ENCODE assay signal across 14 cellular contexts in the genomic region with DNA sequence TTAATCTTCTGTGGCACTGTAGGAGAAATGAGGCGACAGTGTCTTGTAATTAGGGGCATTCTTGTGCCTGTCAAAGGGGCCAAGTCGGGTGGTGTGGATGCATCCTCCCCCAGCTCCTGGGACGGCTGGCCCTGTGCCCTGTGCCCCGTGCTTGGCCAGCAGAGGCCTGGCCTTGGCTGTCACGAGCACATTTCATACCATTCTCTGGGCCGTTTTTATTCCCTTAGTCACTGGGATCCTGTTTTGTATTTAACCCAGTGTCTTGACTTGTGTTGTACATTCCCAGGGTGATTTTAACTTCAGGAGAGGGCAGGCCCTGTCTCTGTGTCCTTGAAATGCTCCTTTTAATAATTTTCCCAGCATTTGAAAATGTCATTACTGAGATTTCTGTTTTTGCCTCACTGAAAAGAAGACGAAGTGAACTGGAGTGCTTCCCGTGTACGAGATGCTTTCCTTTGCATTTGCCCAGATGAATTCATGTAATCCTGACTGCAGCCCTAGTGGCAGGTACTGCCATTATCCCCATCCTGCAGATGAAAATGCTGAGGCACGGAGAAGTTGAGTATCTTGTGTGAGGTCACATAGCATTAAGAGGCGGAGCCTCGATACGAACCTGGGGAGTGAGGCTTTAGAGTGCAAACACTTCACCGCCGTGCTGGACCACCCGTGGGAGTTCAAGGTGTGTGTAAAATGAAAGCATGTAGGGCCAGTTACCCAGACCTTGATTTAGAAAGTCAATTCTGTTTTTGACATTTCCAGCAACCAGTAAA. TPM values are rescaled to one million over a fixed set of nuclear protein-coding genes. Genes with fewer than 3 reads are reported as not detected.
DNase-seq lines count a peak whose midpoint lies in the region; ATAC-seq, FAIRE-seq and TF ChIP-seq lines count a peak whose summit lies in the region.
"Had no signal": no experiment of that assay in that cellular context is flagged by ENCODE, and none has a peak within 500 bp of the region (broad histone marks: within the 10 kb centered on the region; RNA-seq: fewer than 3 reads in every experiment).

No MANE protein-coding gene starts in this region.

- peak; percentile 89 for DNase-seq in AG20443 (ENCODE audit: low spot score)
- DNase-seq in astrocyte of the spinal cord (ENCODE audit: low read depth, low spot score): peak; percentile 62
- DNase-seq in right cardiac atrium: peak; percentile 63 to 87 (median 83)
- DNase-seq in renal cortical epithelial cell (ENCODE audit: low read depth): peak; percentile 71
- DNase-seq in GM19238 (ENCODE audit: insufficient read length, low spot score): no peak
- DNase-seq in NCI-H2081 treated with DMSO at 0.1 percent for 48 hours (lab: John Stamatoyannopoulos, UW): no peak
- no peak for DNase-seq in H54 (ENCODE audit: insufficient read length, low spot score)
- DNase-seq: activated gamma-delta T cell; CD4-positive, alpha-beta T cell; naive B cell; NCI-H1092 treated with DMSO at 0.1 percent for 48 hours had no signal

- no peaks in the 10 kb centered on the region for H3K27me3 ChIP-seq in right cardiac atrium (ENCODE audit: control insufficient read depth, insufficient read depth)

- 55% methylated on average over 16 of the region's 16 CpGs for WGBS in right cardiac atrium

- in situ Hi-C loops in astrocyte of the spinal cord (cut with HindIII; ENCODE audit: low sequenced_read_pairs): no loop called here

- H3K4me3 ChIP-seq in astrocyte of the spinal cord (ENCODE audit: low read depth, low read length) (no peak overlapping the region), right cardiac atrium (ENCODE audit: low read length) (no peak overlapping the region)

- no peak for TF ChIP-seq CTCF in astrocyte of the spinal cord (IDR thresholded peaks at IDR 0.05; ENCODE audit: low read depth, low read length)

- intact Hi-C loops in right cardiac atrium (cut with DNase I): no loop called here

- no peaks in the 10 kb centered on the region for H3K9me3 ChIP-seq in right cardiac atrium (ENCODE audit: control insufficient read depth, low read length)

- TF ChIP-seq POLR2A in H54 (IDR thresholded peaks at IDR 0.05; ENCODE audit: low read depth, low read length): no peak

- peak overlapping the region; percentile 42 for H3K27ac ChIP-seq in right cardiac atrium (ENCODE audit: low read length)
- H3K27ac ChIP-seq: epithelial cell of prostate had no signal

- peaks cover 8% of the 10 kb centered on the region for H3K4me1 ChIP-seq in right cardiac atrium (ENCODE audit: control insufficient read depth, insufficient read depth, low read length)

- FAIRE-seq in H54 (lab: Jason Lieb, UNC): no peak
- FAIRE-seq: GM12892 had no signal

- ATAC-seq in right cardiac atrium: peak; percentile 83 to 85
- no peak for ATAC-seq in HG02759 (IDR thresholded peaks at IDR 0.05; ENCODE audit: unreplicated experiment)

RNA-seq across cellular contexts. Expression of a gene that starts 57.0 kb away (rescaled TPM):
- total RNA-seq in right cardiac atrium (1 to 10 TPM; 7.2 to 8.8 (median 8.1) TPM), renal cortical epithelial cell (under 0.01 and 0.40 TPM in 2 replicates)
- 5.7 TPM for polyA plus RNA-seq in right cardiac atrium

Comparison
In these comparisons a context has a peak if more than half of its experiments do, and no peak if none do; other contexts are left out.
1. DNase-seq: peak in AG20443 (single experiment), astrocyte of the spinal cord (single experiment), right cardiac atrium (3 of 3) and renal cortical epithelial cell (single experiment); none in GM19238 (single experiment), NCI-H2081 treated with DMSO at 0.1 percent for 48 hours (single experiment) and H54 (single experiment).